In genomic region chr11:608751-609354, GRCh38 we compare ENCODE assay signal across 18 cellular contexts. TPM values are rescaled to one million over a fixed set of nuclear protein-coding genes. Genes with fewer than 3 reads are reported as not detected.
"Had no signal": no experiment of that assay in that cellular context is flagged by ENCODE, and none has a peak within 500 bp of the region (broad histone marks: within the 10 kb centered on the region; RNA-seq: fewer than 3 reads in every experiment).

No MANE protein-coding gene starts in this region.

- H3K9me3 ChIP-seq: prostate gland had no signal

- H3K4me3 Mint-ChIP-seq: central memory CD8-positive, alpha-beta T cell; endodermal cell; T-helper 17 cell had no signal

- DNase-seq: activated CD4-positive, alpha-beta T cell treated with anti-CD3 and anti-CD28 coated beads, Interleukin-2, amount 50 U/mL, for 48 hours; activated CD4-positive, CD25-positive, alpha-beta regulatory T cell; activated naive CD4-positive, alpha-beta T cell; dermis blood vessel endothelial cell; endodermal cell; erythroblast; hypothalamus; mammary epithelial cell; naive thymus-derived CD8-positive, alpha-beta T cell; occipital lobe; stimulated activated CD4-positive, alpha-beta T cell treated with anti-CD3 and anti-CD28 coated beads, Interleukin-2, amount 100 ng/mL, for 48 hours; stimulated activated naive CD4-positive, alpha-beta T cell treated with Interleukin-2 at 50 U/mL for 16 hours; T-helper 17 cell had no signal

- ATAC-seq: naive thymus-derived CD8-positive, alpha-beta T cell; sciatic nerve; T-helper 17 cell had no signal

- H3K27ac Mint-ChIP-seq: endodermal cell, T-helper 17 cell had no signal

- H3K9me3 Mint-ChIP-seq: central memory CD8-positive, alpha-beta T cell; endodermal cell; naive thymus-derived CD8-positive, alpha-beta T cell had no signal

- H3K27ac ChIP-seq: prostate gland had no signal

- H3K27me3 Mint-ChIP-seq: central memory CD8-positive, alpha-beta T cell; naive thymus-derived CD8-positive, alpha-beta T cell; T-helper 17 cell had no signal

- H3K4me1 Mint-ChIP-seq: endodermal cell had no signal

- H3K4me3 ChIP-seq: prostate gland had no signal

RNA-seq across cellular contexts. Expression of gene CDHR5, which starts 15.9 kb away (rescaled TPM):
- total RNA-seq: dermis blood vessel endothelial cell; mammary epithelial cell; naive thymus-derived CD8-positive, alpha-beta T cell; occipital lobe; sciatic nerve; T-helper 17 cell; ureter had no signal
- polyA plus RNA-seq: mammary epithelial cell; naive thymus-derived CD8-positive, alpha-beta T cell had no signal

RNA-seq across cellular contexts. Expression of gene SCT, which starts 18.1 kb away (rescaled TPM):
- total RNA-seq: dermis blood vessel endothelial cell; mammary epithelial cell; mononuclear cell; naive thymus-derived CD8-positive, alpha-beta T cell; occipital lobe; prostate gland; sciatic nerve; T-helper 17 cell; ureter had no signal
- polyA plus RNA-seq: mammary epithelial cell; naive thymus-derived CD8-positive, alpha-beta T cell had no signal

RNA-seq across cellular contexts. Expression of gene DRD4, which starts 28.2 kb away (rescaled TPM):
- polyA plus RNA-seq: mammary epithelial cell; naive thymus-derived CD8-positive, alpha-beta T cell had no signal
